In the genomic region with DNA sequence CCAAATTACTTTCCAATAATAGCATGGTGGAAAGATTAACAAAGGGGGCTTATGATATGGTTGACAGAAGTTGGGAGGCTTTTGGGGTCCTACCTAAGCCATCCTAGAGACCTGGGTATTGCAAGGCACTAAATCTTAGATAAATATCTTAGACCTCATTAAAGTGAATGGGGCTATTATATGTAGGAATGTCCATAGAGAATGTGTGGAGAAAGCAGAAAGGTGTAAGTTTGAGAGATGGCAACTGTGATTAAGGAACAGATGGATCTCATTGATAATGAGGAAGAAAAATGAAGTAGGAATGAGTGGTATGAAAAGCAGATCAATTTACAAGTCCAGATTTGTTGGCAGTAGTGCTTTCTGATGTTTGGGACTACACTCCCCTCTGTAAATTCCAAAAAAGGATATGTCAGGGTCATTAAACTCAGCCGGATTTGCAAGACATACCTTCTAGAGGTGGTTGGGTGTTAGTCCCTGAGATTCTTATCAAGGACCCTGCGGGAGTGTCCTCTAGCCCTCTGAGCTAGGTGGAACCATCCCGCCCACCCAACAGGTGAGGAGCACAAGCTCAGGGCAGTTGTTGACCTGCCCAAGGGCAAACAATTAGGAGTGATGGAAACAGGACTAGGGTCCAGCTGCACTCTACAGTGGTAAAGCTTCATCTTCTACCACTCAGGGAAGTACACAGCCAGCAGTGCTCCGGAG, we compare ENCODE assay signal across 1 cellular context.
TF ChIP-seq lines count a peak whose summit lies in the region.

No MANE protein-coding gene starts in this region.

TF ChIP-seq in GM23338, 12 proteins besides CTCF, POLR2A, EP300 and RAD21 (continued from another document):
- TF ChIP-seq, protein P1, sequence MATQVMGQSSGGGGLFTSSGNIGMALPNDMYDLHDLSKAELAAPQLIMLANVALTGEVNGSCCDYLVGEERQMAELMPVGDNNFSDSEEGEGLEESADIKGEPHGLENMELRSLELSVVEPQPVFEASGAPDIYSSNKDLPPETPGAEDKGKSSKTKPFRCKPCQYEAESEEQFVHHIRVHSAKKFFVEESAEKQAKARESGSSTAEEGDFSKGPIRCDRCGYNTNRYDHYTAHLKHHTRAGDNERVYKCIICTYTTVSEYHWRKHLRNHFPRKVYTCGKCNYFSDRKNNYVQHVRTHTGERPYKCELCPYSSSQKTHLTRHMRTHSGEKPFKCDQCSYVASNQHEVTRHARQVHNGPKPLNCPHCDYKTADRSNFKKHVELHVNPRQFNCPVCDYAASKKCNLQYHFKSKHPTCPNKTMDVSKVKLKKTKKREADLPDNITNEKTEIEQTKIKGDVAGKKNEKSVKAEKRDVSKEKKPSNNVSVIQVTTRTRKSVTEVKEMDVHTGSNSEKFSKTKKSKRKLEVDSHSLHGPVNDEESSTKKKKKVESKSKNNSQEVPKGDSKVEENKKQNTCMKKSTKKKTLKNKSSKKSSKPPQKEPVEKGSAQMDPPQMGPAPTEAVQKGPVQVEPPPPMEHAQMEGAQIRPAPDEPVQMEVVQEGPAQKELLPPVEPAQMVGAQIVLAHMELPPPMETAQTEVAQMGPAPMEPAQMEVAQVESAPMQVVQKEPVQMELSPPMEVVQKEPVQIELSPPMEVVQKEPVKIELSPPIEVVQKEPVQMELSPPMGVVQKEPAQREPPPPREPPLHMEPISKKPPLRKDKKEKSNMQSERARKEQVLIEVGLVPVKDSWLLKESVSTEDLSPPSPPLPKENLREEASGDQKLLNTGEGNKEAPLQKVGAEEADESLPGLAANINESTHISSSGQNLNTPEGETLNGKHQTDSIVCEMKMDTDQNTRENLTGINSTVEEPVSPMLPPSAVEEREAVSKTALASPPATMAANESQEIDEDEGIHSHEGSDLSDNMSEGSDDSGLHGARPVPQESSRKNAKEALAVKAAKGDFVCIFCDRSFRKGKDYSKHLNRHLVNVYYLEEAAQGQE (IDR thresholded peaks at IDR 0.05; ENCODE audit: unreplicated experiment) = no peak
